8 cellular contexts compared by ENCODE assay signal in genomic region chr3:184562146-184562861, GRCh38. TPM values are rescaled to one million over a fixed set of nuclear protein-coding genes. Genes with fewer than 3 reads are reported as not detected.
DNase-seq lines count a peak whose midpoint lies in the region; ATAC-seq, FAIRE-seq and TF ChIP-seq lines count a peak whose summit lies in the region.

No MANE protein-coding gene starts in this region.

- peak overlapping the region; percentile 26 for H2AFZ ChIP-seq in trophoblast cell (ENCODE audit: insufficient read depth, low read length, poor library complexity)

- BruUV-seq in Calu3 (replicated peaks; lab: Mats Ljungman, UMichigan) = no TSS peak

- peak overlapping the region; percentile 84 for H3K14ac ChIP-seq in trophoblast cell (ENCODE audit: low read length)

- H2BK12ac ChIP-seq in trophoblast cell (ENCODE audit: low read length) = no peak overlapping the region

- peak overlapping the region; percentile 27 for H2BK5ac ChIP-seq in trophoblast cell (ENCODE audit: low read depth, low read length, poor library complexity)

- H2BK120ac ChIP-seq in trophoblast cell (ENCODE audit: insufficient read depth, low read length, poor library complexity) = peak overlapping the region; percentile 52

- H3K9me3 Mint-ChIP-seq in Calu3 (ENCODE audit: low read depth, unreplicated experiment) = no peaks in the 10 kb centered on the region

- peak overlapping the region; percentile 39 for H3K9ac ChIP-seq in trophoblast cell (ENCODE audit: low read length)

- peaks cover 27% of the 10 kb centered on the region for H3K36me3 Mint-ChIP-seq in Calu3 (ENCODE audit: insufficient read depth, unreplicated experiment)

- DNase-seq in Calu3 (no peak), SJCRH30 (peak in 1 of 2 experiments; percentile 31), trophoblast cell (no peak), amniotic stem cell (lab: John Stamatoyannopoulos, UW) (no peak), AML-193 (lab: John Stamatoyannopoulos, UW) (no peak), frontal cortex (ENCODE audit: low spot score in 2 of 2) (no peak)

- H3K4me1 ChIP-seq in SJCRH30 (peaks cover 19% of the 10 kb centered on the region; the same call in 1 of the 2 replicates), gastroesophageal sphincter (peaks cover 0 to 64% (median 25%) of the 10 kb centered on the region in 3 donors), trophoblast cell (ENCODE audit: control insufficient read depth in 1 of 2, insufficient read depth in 2 of 2, low read length in 2 of 2) (peaks cover 33 to 40% of the 10 kb centered on the region in 2 experiments)

- peaks cover 32% of the 10 kb centered on the region for H3K79me1 ChIP-seq in trophoblast cell (ENCODE audit: low read length)

- H3K4ac ChIP-seq in trophoblast cell (ENCODE audit: low read depth, low read length) = peak overlapping the region; percentile 90

- H3K9me3 ChIP-seq in SJCRH30 (replicated peaks) (no peaks in the 10 kb centered on the region), gastroesophageal sphincter (no peaks in the 10 kb centered on the region), trophoblast cell (ENCODE audit: insufficient read depth, low read depth, low read length) (no peaks in the 10 kb centered on the region)

- ATAC-seq in gastroesophageal sphincter = peak; percentile 7
- no peak for ATAC-seq in HG02642 (IDR thresholded peaks at IDR 0.05; ENCODE audit: poor library complexity, unreplicated experiment)

- no CpG with 5 or more reads among the region's 84 CpGs for WGBS in gastroesophageal sphincter (ENCODE audit: low coverage in 1 of 2), 2 donors
- WGBS in trophoblast cell (ENCODE audit: extremely low coverage, insufficient coverage, insufficient read length) = no CpG with 5 or more reads among the region's 84 CpGs

- H3K27ac Mint-ChIP-seq in Calu3 (ENCODE audit: unreplicated experiment) = no peak overlapping the region

- H3K36me3 ChIP-seq in SJCRH30 (no peaks in the 10 kb centered on the region), gastroesophageal sphincter (no peaks in the 10 kb centered on the region), trophoblast cell (ENCODE audit: control insufficient read depth in 1 of 2, insufficient read depth in 2 of 2, low read length in 2 of 2) (no peaks in the 10 kb centered on the region)

- no peak for FAIRE-seq in frontal cortex (lab: Jason Lieb, UNC)

- no peak for TF ChIP-seq CTCF in Calu3 (IDR thresholded peaks at IDR 0.05; ENCODE audit: unreplicated experiment)
- no peak for TF ChIP-seq CTCF in gastroesophageal sphincter (IDR thresholded peaks at IDR 0.05)

- H4K12ac ChIP-seq in trophoblast cell (ENCODE audit: low read depth, low read length) = peak overlapping the region; percentile 8

- H3K18ac ChIP-seq in trophoblast cell (ENCODE audit: low read length) = peak overlapping the region; percentile 79

- H2AK5ac ChIP-seq in trophoblast cell (ENCODE audit: low read length) = no peak overlapping the region

- peaks cover 31% of the 10 kb centered on the region for H3K79me2 ChIP-seq in trophoblast cell (ENCODE audit: control insufficient read depth, insufficient read depth, low read length, poor library complexity)

- 0 out of 2 replicates have a peak overlapping the region, but pooled peaks have one; percentile 1 for H3K27ac ChIP-seq in SJCRH30
- peak overlapping the region; percentile 64 to 89 (median 82) for H3K27ac ChIP-seq in gastroesophageal sphincter
- H3K27ac ChIP-seq in trophoblast cell (ENCODE audit: low read depth, low read length) = no peak overlapping the region

- H3K4me3 Mint-ChIP-seq in Calu3 (ENCODE audit: low read depth, unreplicated experiment) = peak overlapping the region; percentile 84

- TF ChIP-seq POLR2A in gastroesophageal sphincter (IDR thresholded peaks at IDR 0.05) = no peak

- CTCF ChIA-PET in Calu3 (lab: Charles Lee) = interaction anchor here (1.0 to 2.9 kb wide), 9 partner anchors 17 to 219 kb away, joined by 3 to 47 read pairs (median 9); no protein-coding TSS in a partner anchor

- H3K27me3 ChIP-seq in SJCRH30 (peaks cover 13% of the 10 kb centered on the region; the same call in 1 of the 2 replicates), gastroesophageal sphincter (no peaks in the 10 kb centered on the region), trophoblast cell (ENCODE audit: insufficient read depth, low read length) (no peaks in the 10 kb centered on the region)

- TF ChIP-seq EP300 in gastroesophageal sphincter (IDR thresholded peaks at IDR 0.05) = no peak

- peak overlapping the region; percentile 57 for H3K4me2 ChIP-seq in trophoblast cell (ENCODE audit: low read length)

- H4K91ac ChIP-seq in trophoblast cell (ENCODE audit: low read depth, low read length) = peak overlapping the region; percentile 45

- H3K27me3 Mint-ChIP-seq in Calu3 (ENCODE audit: unreplicated experiment) = peaks cover 58% of the 10 kb centered on the region

- peak overlapping the region; percentile 45 for H4K8ac ChIP-seq in trophoblast cell (ENCODE audit: low read depth, low read length)

- H3K23ac ChIP-seq in trophoblast cell (ENCODE audit: low read length) = no peak overlapping the region

- intact Hi-C loops in Calu3 (cut with micrococcal nuclease; ENCODE audit: unreplicated experiment) = no loop called here

- H3K4me1 Mint-ChIP-seq in Calu3 (ENCODE audit: low read depth, unreplicated experiment) = peaks cover 61% of the 10 kb centered on the region

- peak overlapping the region; percentile 70 for H3K4me3 ChIP-seq in SJCRH30
- H3K4me3 ChIP-seq in gastroesophageal sphincter = peak overlapping the region; percentile 49 to 84
- peak overlapping the region; percentile 79 for H3K4me3 ChIP-seq in trophoblast cell (ENCODE audit: low read depth, low read length)

RNA-seq across cellular contexts. Expression of gene EPHB3, which starts 0.7 kb away (rescaled TPM):
- total RNA-seq in Calu3 (2022) (2.5 and 2.8 TPM in 2 replicates), gastroesophageal sphincter (10 to 100 TPM in 1 of 4 donors, 1 to 10 TPM in 3; 3.1 to 10.6 (median 4.6) TPM), frontal cortex (5.7 TPM)
- 16.4 and 16.6 TPM in 2 replicates for total RNA-seq in SJCRH30 (2014; rRNA removed; shearing (Covaris generic))
- 11.1 and 12.0 TPM in 2 replicates for polyA plus RNA-seq in trophoblast cell (2013)
